ENCODE assay signal across 8 cellular contexts in genomic region chr16:4273858-4274291, GRCh38. TPM values are rescaled to one million over a fixed set of nuclear protein-coding genes. Genes with fewer than 3 reads are reported as not detected.
DNase-seq lines count a peak whose midpoint lies in the region; ATAC-seq and TF ChIP-seq lines count a peak whose summit lies in the region.

No MANE protein-coding gene starts in this region.

- H2AFZ ChIP-seq in SK-N-SH (ENCODE audit: low read depth), result peak overlapping the region; percentile 47; the same call in 1 of the 2 replicates

- peak overlapping the region; percentile 65 to 84 for H3K4me3 ChIP-seq in SK-N-SH (ENCODE audit: low read depth in 2 of 2, low read length in 1 of 2)
- peak overlapping the region in 1 of 2 donors; percentile 99 for H3K4me3 ChIP-seq in body of pancreas

- H3K4me3 Mint-ChIP-seq in immature natural killer cell, result peak overlapping the region; percentile 83 to 92 (median 90)

- TF ChIP-seq CTCF in SK-N-SH (IDR thresholded peaks at IDR 0.05), result peak; percentile 51
- peak in 5 of 7 experiments; percentile 27 to 56 (median 55) for TF ChIP-seq CTCF in body of pancreas (IDR thresholded peaks at IDR 0.05)

- H3K27ac ChIP-seq in SK-N-SH (ENCODE audit: low read depth in 2 of 2, low read length in 1 of 2) (peak overlapping the region; percentile 73 to 80), body of pancreas (peak overlapping the region; percentile 84 to 94 (median 88))

- peak in 2 of 3 donors; percentile 33 to 43 for TF ChIP-seq POLR2A in body of pancreas (IDR thresholded peaks at IDR 0.05)

- H3K27me3 Mint-ChIP-seq in immature natural killer cell (ENCODE audit: low read depth in 3 of 3), result peaks cover 8 to 11% (median 9%) of the 10 kb centered on the region in 3 donors

- no peaks in the 10 kb centered on the region for H4K20me1 ChIP-seq in SK-N-SH (ENCODE audit: insufficient read depth)

- intact Hi-C loops in body of pancreas (cut with DNase I), result loop anchor here (5.0 kb wide), 1 partner anchor 43 kb away; the partner anchor contains the start of gene GLIS2

- peak; percentile 77 for DNase-seq in DMS53 (lab: John Stamatoyannopoulos, UW)
- DNase-seq in SK-N-SH, result peak; percentile 77
- peak; percentile 60 to 65 (median 64) for DNase-seq in body of pancreas
- peak in 2 of 3 donors; percentile 39 to 41 for DNase-seq in immature natural killer cell
- DNase-seq in stimulated activated CD4-positive, alpha-beta T cell treated with anti-CD3 and anti-CD28 coated beads, Interleukin-1b, Interleukin-23, amount 100 ng/mL, for 4 hours (ENCODE audit: low read depth in 2 of 2), result peak; percentile 36
- DNase-seq in cerebellum (ENCODE audit: low spot score), result no peak

- peak overlapping the region; percentile 85 for H3K4me2 ChIP-seq in SK-N-SH

- peaks cover 17% of the 10 kb centered on the region for H3F3A ChIP-seq in SK-N-SH (replicated peaks; ENCODE audit: insufficient read depth)

- CTCF ChIA-PET in SK-N-SH (lab: Yijun Ruan, JAX), result interaction anchor here (0.7 to 18.0 kb wide), 25 partner anchors 10 to 291 kb away, joined by 3 to 203 read pairs (median 5); partner anchors contain the start of genes GLIS2 and PAM16

- no peaks in the 10 kb centered on the region for H3K9me2 ChIP-seq in SK-N-SH

- H3K4me1 Mint-ChIP-seq in immature natural killer cell, result peaks cover 8 to 10% of the 10 kb centered on the region in 2 donors

- H3K36me3 ChIP-seq in SK-N-SH (replicated peaks in 1 of 2; ENCODE audit: control insufficient read depth in 1 of 2, insufficient read depth in 2 of 2, low read length in 1 of 2) (no peaks in the 10 kb centered on the region), body of pancreas (replicated peaks in 1 of 2; ENCODE audit: insufficient read depth in 1 of 2, low read depth in 2 of 2) (no peaks in the 10 kb centered on the region)

- peak overlapping the region; percentile 66; the same call in 1 of the 2 replicates for H3K9ac ChIP-seq in SK-N-SH

- H3K9me3 ChIP-seq in SK-N-SH, result no peaks in the 10 kb centered on the region
- no peaks in the 10 kb centered on the region for H3K9me3 ChIP-seq in body of pancreas

- peaks cover 0 to 12% of the 10 kb centered on the region in 2 experiments; a peak in 1 of 4 replicates for H3K4me1 ChIP-seq in SK-N-SH (ENCODE audit: control insufficient read depth in 1 of 2, insufficient read depth in 2 of 2, low read depth in 1 of 2, low read length in 1 of 2)
- H3K4me1 ChIP-seq in body of pancreas, result peaks cover 37% of the 10 kb centered on the region

- peaks cover 31% of the 10 kb centered on the region for H3K79me2 ChIP-seq in SK-N-SH (ENCODE audit: insufficient read depth)

- no peak for TF ChIP-seq EP300 in SK-N-SH (IDR thresholded peaks at IDR 0.05; ENCODE audit: borderline replicate concordance in 1 of 2, low read depth in 1 of 2, low read length in 1 of 2)

- peaks cover 0 to 2% (median 0%) of the 10 kb centered on the region in 6 donors for H3K9me3 Mint-ChIP-seq in immature natural killer cell

- TF ChIP-seq RAD21 in SK-N-SH (IDR thresholded peaks at IDR 0.05; ENCODE audit: low read length), result no peak

- ATAC-seq in HG02973 (IDR thresholded peaks at IDR 0.05; ENCODE audit: unreplicated experiment), result peak; percentile 7
- ATAC-seq in body of pancreas, result peak; percentile 19
- ATAC-seq in HG03175 (IDR thresholded peaks at IDR 0.05; ENCODE audit: unreplicated experiment), result no peak

- H3K27ac Mint-ChIP-seq in immature natural killer cell, result peak overlapping the region; percentile 74 to 87 (median 84)

- no peaks in the 10 kb centered on the region for H3K27me3 ChIP-seq in SK-N-SH (ENCODE audit: insufficient read depth)
- H3K27me3 ChIP-seq in body of pancreas, result no peaks in the 10 kb centered on the region

- POLR2A ChIA-PET in SK-N-SH (lab: Yijun Ruan, JAX), result interaction anchor here (0.9 to 4.0 kb wide), 9 partner anchors 9 to 43 kb away, joined by 3 to 22 read pairs (median 4); no protein-coding TSS in a partner anchor

- WGBS in SK-N-SH (ENCODE audit: low lambda C conversion rate), result 22% methylated on average over 20 of the region's 24 CpGs
- 1 to 3% methylated on average over 6 to 24 of the region's 24 CpGs for WGBS in body of pancreas, 2 donors

- no peaks in the 10 kb centered on the region for H3K36me3 Mint-ChIP-seq in immature natural killer cell

TF ChIP-seq in SK-N-SH, 30 proteins besides CTCF, POLR2A, EP300 and RAD21:
- TF ChIP-seq FOXJ3 (CRISPR knock-in tag; IDR thresholded peaks at IDR 0.05) (no peak), GABPA (IDR thresholded peaks at IDR 0.05; ENCODE audit: low read depth) (peak; percentile 36; the same call in 1 of the 2 replicates), MXI1 (IDR thresholded peaks at IDR 0.05; ENCODE audit: low read depth, low read length) (peak; percentile 9; the same call in 1 of the 2 replicates)

RNA-seq across cellular contexts. Expression of gene TFAP4, which starts 1.1 kb away (rescaled TPM):
- polyA plus RNA-seq in SK-N-SH (2012; rRNA removed), result 8.8 and 13.1 TPM in 2 replicates
- 5.4 and 7.4 TPM in 2 replicates for polyA plus RNA-seq in SK-N-SH (2012; cell fraction: cytosol; rRNA removed)
- polyA plus RNA-seq in SK-N-SH (2012; cell fraction: nucleus; rRNA removed), result 13.6 and 21.0 TPM in 2 replicates
- total RNA-seq in body of pancreas, result 10 to 100 TPM in 1 of 2 donors, 1 to 10 TPM in 1; 8.3 to 18.8 TPM
- under 1 TPM; 0.16 to 0.69 (median 0.41) TPM for polyA plus RNA-seq in immature natural killer cell
- 7.6 TPM for total RNA-seq in cerebellum

RNA-seq across cellular contexts. Expression of gene SRL, which starts 32.0 kb away (rescaled TPM):
- polyA plus RNA-seq in SK-N-SH (2012; rRNA removed) (not detected in 2 replicates), immature natural killer cell (not detected)
- polyA plus RNA-seq in SK-N-SH (2012; cell fraction: cytosol; rRNA removed), result 0.01 and 0.03 TPM in 2 replicates
- polyA plus RNA-seq in SK-N-SH (2012; cell fraction: nucleus; rRNA removed), result not detected in 2 replicates
- total RNA-seq in body of pancreas (not detected), cerebellum (1.2 TPM)

RNA-seq across cellular contexts. Expression of gene GLIS2, which starts 42.0 kb away (rescaled TPM):
- polyA plus RNA-seq in SK-N-SH (2012; rRNA removed) (3.3 and 6.5 TPM in 2 replicates), immature natural killer cell (not detected)
- polyA plus RNA-seq in SK-N-SH (2012; cell fraction: cytosol; rRNA removed), result 3.5 and 5.8 TPM in 2 replicates
- polyA plus RNA-seq in SK-N-SH (2012; cell fraction: nucleus; rRNA removed), result 18.3 and 22.6 TPM in 2 replicates
- total RNA-seq in body of pancreas (1 to 10 TPM; 6.0 to 6.3 TPM), cerebellum (3.2 TPM)
